Comparison of ENCODE assay signal across 1 cellular context in the genomic region with DNA sequence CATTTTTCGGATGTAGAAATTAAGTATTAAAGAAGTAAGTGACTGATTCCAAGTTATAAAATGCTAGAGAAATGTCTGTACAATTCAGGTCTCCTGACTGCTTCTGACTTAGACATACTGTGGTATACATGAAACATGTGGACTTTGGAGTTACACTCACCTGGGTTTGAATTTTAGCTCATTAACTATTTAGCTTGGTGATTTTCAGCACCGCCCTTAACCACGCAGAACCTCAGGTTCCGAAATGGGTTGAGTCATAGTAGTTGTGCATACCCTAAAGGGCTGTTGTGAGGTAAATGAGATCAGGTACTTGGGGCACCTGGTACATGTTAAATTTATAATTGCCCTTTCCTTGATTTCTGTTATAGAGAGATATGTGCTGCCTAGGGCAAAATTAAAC.
TF ChIP-seq lines count a peak whose summit lies in the region.

No MANE protein-coding gene starts in this region.

TF ChIP-seq in WTC11, 78 proteins besides CTCF, POLR2A, EP300 and RAD21 (continued from another document):
- TF ChIP-seq, protein P1, sequence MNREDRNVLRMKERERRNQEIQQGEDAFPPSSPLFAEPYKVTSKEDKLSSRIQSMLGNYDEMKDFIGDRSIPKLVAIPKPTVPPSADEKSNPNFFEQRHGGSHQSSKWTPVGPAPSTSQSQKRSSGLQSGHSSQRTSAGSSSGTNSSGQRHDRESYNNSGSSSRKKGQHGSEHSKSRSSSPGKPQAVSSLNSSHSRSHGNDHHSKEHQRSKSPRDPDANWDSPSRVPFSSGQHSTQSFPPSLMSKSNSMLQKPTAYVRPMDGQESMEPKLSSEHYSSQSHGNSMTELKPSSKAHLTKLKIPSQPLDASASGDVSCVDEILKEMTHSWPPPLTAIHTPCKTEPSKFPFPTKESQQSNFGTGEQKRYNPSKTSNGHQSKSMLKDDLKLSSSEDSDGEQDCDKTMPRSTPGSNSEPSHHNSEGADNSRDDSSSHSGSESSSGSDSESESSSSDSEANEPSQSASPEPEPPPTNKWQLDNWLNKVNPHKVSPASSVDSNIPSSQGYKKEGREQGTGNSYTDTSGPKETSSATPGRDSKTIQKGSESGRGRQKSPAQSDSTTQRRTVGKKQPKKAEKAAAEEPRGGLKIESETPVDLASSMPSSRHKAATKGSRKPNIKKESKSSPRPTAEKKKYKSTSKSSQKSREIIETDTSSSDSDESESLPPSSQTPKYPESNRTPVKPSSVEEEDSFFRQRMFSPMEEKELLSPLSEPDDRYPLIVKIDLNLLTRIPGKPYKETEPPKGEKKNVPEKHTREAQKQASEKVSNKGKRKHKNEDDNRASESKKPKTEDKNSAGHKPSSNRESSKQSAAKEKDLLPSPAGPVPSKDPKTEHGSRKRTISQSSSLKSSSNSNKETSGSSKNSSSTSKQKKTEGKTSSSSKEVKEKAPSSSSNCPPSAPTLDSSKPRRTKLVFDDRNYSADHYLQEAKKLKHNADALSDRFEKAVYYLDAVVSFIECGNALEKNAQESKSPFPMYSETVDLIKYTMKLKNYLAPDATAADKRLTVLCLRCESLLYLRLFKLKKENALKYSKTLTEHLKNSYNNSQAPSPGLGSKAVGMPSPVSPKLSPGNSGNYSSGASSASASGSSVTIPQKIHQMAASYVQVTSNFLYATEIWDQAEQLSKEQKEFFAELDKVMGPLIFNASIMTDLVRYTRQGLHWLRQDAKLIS (CRISPR knock-in tag; IDR thresholded peaks at IDR 0.05; ENCODE audit: borderline replicate concordance), result no peak
- TF ChIP-seq GRHL2 (CRISPR knock-in tag; IDR thresholded peaks at IDR 0.05; ENCODE audit: insufficient replicate concordance, severe bottlenecking) (no peak), TP53 (CRISPR knock-in tag; IDR thresholded peaks at IDR 0.05) (no peak), TCF7 (CRISPR knock-in tag; IDR thresholded peaks at IDR 0.05; ENCODE audit: low read depth) (no peak), JUN (CRISPR knock-in tag; IDR thresholded peaks at IDR 0.05) (no peak), NR3C1 (CRISPR knock-in tag; conservative IDR thresholded peaks at IDR 0.05; ENCODE audit: low read depth) (no peak), ZNF423 (CRISPR knock-in tag; IDR thresholded peaks at IDR 0.05) (no peak)
- TF ChIP-seq, protein P2, sequence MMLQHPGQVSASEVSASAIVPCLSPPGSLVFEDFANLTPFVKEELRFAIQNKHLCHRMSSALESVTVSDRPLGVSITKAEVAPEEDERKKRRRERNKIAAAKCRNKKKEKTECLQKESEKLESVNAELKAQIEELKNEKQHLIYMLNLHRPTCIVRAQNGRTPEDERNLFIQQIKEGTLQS (CRISPR knock-in tag; conservative IDR thresholded peaks at IDR 0.05), result no peak
- TF ChIP-seq, protein P3, sequence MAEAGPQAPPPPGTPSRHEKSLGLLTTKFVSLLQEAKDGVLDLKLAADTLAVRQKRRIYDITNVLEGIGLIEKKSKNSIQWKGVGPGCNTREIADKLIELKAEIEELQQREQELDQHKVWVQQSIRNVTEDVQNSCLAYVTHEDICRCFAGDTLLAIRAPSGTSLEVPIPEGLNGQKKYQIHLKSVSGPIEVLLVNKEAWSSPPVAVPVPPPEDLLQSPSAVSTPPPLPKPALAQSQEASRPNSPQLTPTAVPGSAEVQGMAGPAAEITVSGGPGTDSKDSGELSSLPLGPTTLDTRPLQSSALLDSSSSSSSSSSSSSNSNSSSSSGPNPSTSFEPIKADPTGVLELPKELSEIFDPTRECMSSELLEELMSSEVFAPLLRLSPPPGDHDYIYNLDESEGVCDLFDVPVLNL (CRISPR knock-in tag; IDR thresholded peaks at IDR 0.05; ENCODE audit: borderline replicate concordance, low read depth), result no peak
